ENCODE assay signal across 23 cellular contexts in genomic region chr2:39621596-39621995, GRCh38.
DNase-seq lines count a peak whose midpoint lies in the region; ATAC-seq lines count a peak whose summit lies in the region.
"Had no signal": no experiment of that assay in that cellular context is flagged by ENCODE, and none has a peak within 500 bp of the region (broad histone marks: within the 10 kb centered on the region; RNA-seq: fewer than 3 reads in every experiment).

No MANE protein-coding gene starts in this region.

- intact Hi-C loops in posterior cingulate gyrus (cut with DNase I) = no loop called here

- DNase-seq in posterior cingulate gyrus (no peak), NCI-H2107 (lab: John Stamatoyannopoulos, UW) (no peak), activated gamma-delta T cell treated with Interleukin-2 at 50 U/mL for 16 hours (no peak)
- DNase-seq: 8988T; ACHN; AML-193; BE2C; CD4-positive, alpha-beta T cell; CD8-positive, alpha-beta memory T cell; DMS 273 treated with DMSO at 0.1 percent for 48 hours; DMS79; EL; GDM1; GOT3; H7; HCEC 1CT had no signal

- H3K27ac ChIP-seq in angular gyrus (ENCODE audit: low read depth, low read length) = peak overlapping the region; percentile 16
- H3K27ac ChIP-seq: A549; BLaER1 treated with 17β-estradiol and CSF1 and Interleukin-3, amounts not matched to agents 10 nM and 100 nM had no signal

- peak; percentile 66 for ATAC-seq in GM19351 (IDR thresholded peaks at IDR 0.05; ENCODE audit: unreplicated experiment)
- ATAC-seq in HG03520 (IDR thresholded peaks at IDR 0.05; ENCODE audit: unreplicated experiment) = peak; percentile 55
- ATAC-seq in HG03571 (IDR thresholded peaks at IDR 0.05; ENCODE audit: unreplicated experiment) = no peak
- ATAC-seq: A549, GM12878 had no signal
